ENCODE assay signal across 33 cellular contexts in genomic region chr10:104966563-104967280, GRCh38.
"Had no signal": no experiment of that assay in that cellular context is flagged by ENCODE, and none has a peak within 500 bp of the region (broad histone marks: within the 10 kb centered on the region; RNA-seq: fewer than 3 reads in every experiment).

No MANE protein-coding gene starts in this region.

- H3K4me3 ChIP-seq: ascending aorta, cardiac muscle cell, MG63, Peyer's patch, SJSA1 had no signal

- H3K27me3 Mint-ChIP-seq: activated CD4-positive, alpha-beta memory T cell treated with anti-CD3 and anti-CD28 coated beads, Interleukin-2, amount 10 ng/mL, durations not matched to agents 7 days and 5 days; activated naive CD4-positive, alpha-beta T cell treated with anti-CD3 and anti-CD28 coated beads, Interleukin-2, amount 50 U/mL, for 24 hours; activated naive CD8-positive, alpha-beta T cell treated with anti-CD3 and anti-CD28 coated beads, Interleukin-2, amount 10 ng/mL, durations not matched to agents 7 days and 5 days; activated T-cell treated with anti-CD3 and anti-CD28 coated beads, Interleukin-2, amount 50 U/mL, for 24 hours; central memory CD8-positive, alpha-beta T cell had no signal

- H3K9me3 Mint-ChIP-seq: activated naive CD4-positive, alpha-beta T cell treated with anti-CD3 and anti-CD28 coated beads, Interleukin-2, amount 50 U/mL, for 24 hours; activated T-cell treated with anti-CD3 and anti-CD28 coated beads, Interleukin-2, amount 50 U/mL, for 24 hours had no signal

- H3K4me1 ChIP-seq: ascending aorta, Peyer's patch, SJSA1 had no signal

- H3K27me3 ChIP-seq: ascending aorta, cardiac muscle cell, MG63, Peyer's patch, SJSA1 had no signal

- H3K36me3 ChIP-seq: ascending aorta, cardiac muscle cell, MG63, Peyer's patch, SJSA1, WERI-Rb-1 had no signal

- H3K36me3 Mint-ChIP-seq: activated naive CD8-positive, alpha-beta T cell treated with anti-CD3 and anti-CD28 coated beads, Interleukin-2, amount 10 ng/mL, durations not matched to agents 7 days and 5 days had no signal

- ATAC-seq: PC-3 had no signal

- H3K9me3 ChIP-seq: ascending aorta, MG63, Peyer's patch had no signal

- H3K27ac Mint-ChIP-seq: activated CD4-positive, alpha-beta memory T cell treated with anti-CD3 and anti-CD28 coated beads, Interleukin-2, amount 10 ng/mL, durations not matched to agents 7 days and 5 days; activated naive CD4-positive, alpha-beta T cell treated with anti-CD3 and anti-CD28 coated beads, Interleukin-2, amount 50 U/mL, for 24 hours; activated naive CD8-positive, alpha-beta T cell treated with anti-CD3 and anti-CD28 coated beads, Interleukin-2, amount 10 ng/mL, durations not matched to agents 7 days and 5 days; activated T-cell treated with anti-CD3 and anti-CD28 coated beads, Interleukin-2, amount 50 U/mL, for 24 hours; activated T-helper 2 cell treated with anti-CD3 and anti-CD28 coated beads, Interferon-gamma antibody, Interleukin-2, Interleukin-4, amounts not matched to agents 10 μg/mL and 5 μg/mL and 100 μg/mL, durations not matched to agents 14 hours and 24 hours and 36 hours had no signal

- H3K4me3 Mint-ChIP-seq: activated CD4-positive, alpha-beta memory T cell treated with anti-CD3 and anti-CD28 coated beads, Interleukin-2, amount 10 ng/mL, durations not matched to agents 7 days and 5 days; activated naive CD4-positive, alpha-beta T cell treated with anti-CD3 and anti-CD28 coated beads, Interleukin-2, amount 50 U/mL, for 24 hours; activated naive CD8-positive, alpha-beta T cell treated with anti-CD3 and anti-CD28 coated beads, Interleukin-2, amount 10 ng/mL, durations not matched to agents 7 days and 5 days; activated T-cell treated with anti-CD3 and anti-CD28 coated beads, Interleukin-2, amount 50 U/mL, for 24 hours; central memory CD8-positive, alpha-beta T cell had no signal

- H3K4me1 Mint-ChIP-seq: activated CD4-positive, alpha-beta memory T cell treated with anti-CD3 and anti-CD28 coated beads, Interleukin-2, amount 10 ng/mL, durations not matched to agents 7 days and 5 days; activated naive CD8-positive, alpha-beta T cell treated with anti-CD3 and anti-CD28 coated beads, Interleukin-2, amount 10 ng/mL, durations not matched to agents 7 days and 5 days; central memory CD8-positive, alpha-beta T cell had no signal

- H3K27ac ChIP-seq: ascending aorta, cardiac muscle cell, Peyer's patch, SJSA1, WERI-Rb-1 had no signal

- DNase-seq: activated CD4-positive, alpha-beta memory T cell treated with anti-CD3 and anti-CD28 coated beads, Interleukin-2, amount 10 ng/mL, durations not matched to agents 7 days and 5 days; activated CD4-positive, alpha-beta T cell treated with anti-CD3 and anti-CD28 coated beads for 1 hour; activated CD4-positive, alpha-beta T cell treated with anti-CD3 and anti-CD28 coated beads for 48 hours; activated CD4-positive, CD25-positive, alpha-beta regulatory T cell; activated CD8-positive, alpha-beta memory T cell treated with anti-CD3 and anti-CD28 coated beads for 24 hours; activated gamma-delta T cell; activated naive CD4-positive, alpha-beta T cell treated with Interleukin-2 at 50 U/mL for 16 hours; activated naive CD8-positive, alpha-beta T cell treated with anti-CD3 and anti-CD28 coated beads, Interleukin-2, amount 10 ng/mL, durations not matched to agents 7 days and 5 days; activated T-cell treated with anti-CD3 and anti-CD28 coated beads, Interleukin-2, amount 50 U/mL, for 24 hours; amygdala; Kasumi-1; KG1; MG63; NCI-H1092; NCI-H1436 treated with DMSO at 0.1 percent for 48 hours; NCI-H187 treated with DMSO at 0.1 percent for 48 hours; NCI-H2081 treated with DMSO at 0.1 percent for 48 hours; NCI-H226; NCI-H524 treated with DMSO at 0.1 percent for 48 hours; NCI-H82; NK-92 treated with Interleukin-12 subunit alpha and Interleukin-12 subunit beta, amount 100 ng/mL, for 24 hours; PC-3; Peyer's patch; RPMI8226; SHP77 treated with DMSO at 0.1 percent for 48 hours; T1000; WERI-Rb-1 had no signal
